Comparison of ENCODE assay signal across 27 cellular contexts in the genomic region with DNA sequence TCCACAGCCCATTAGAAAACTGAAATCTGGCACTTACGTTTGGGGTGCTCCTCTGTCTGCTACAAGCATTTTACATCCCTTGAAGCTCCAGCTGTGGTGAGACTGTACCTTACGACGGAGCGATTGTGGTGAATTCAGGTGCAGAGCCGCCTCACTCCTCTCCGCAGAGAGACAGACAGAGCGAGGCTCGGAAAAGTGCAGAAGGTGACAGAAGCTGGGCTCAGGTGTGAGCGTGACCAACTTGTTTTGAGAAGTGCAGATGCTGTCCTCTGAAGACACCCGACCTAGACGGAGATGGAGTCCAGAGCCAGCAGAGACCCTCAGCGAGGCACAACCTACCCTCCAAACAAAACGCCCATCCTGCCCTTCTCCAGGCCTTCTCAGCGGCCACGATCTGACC.
"Had no signal": no experiment of that assay in that cellular context is flagged by ENCODE, and none has a peak within 500 bp of the region (broad histone marks: within the 10 kb centered on the region; RNA-seq: fewer than 3 reads in every experiment).

No MANE protein-coding gene starts in this region.

- H3K27ac Mint-ChIP-seq: naive B cell; natural killer cell; nephron progenitor cell; stimulated activated naive CD8-positive, alpha-beta T cell treated with anti-CD3 and anti-CD28 coated beads, Interleukin-15, Interleukin-2, amounts not matched to agents 100 ng/mL and 50 ng/mL, for 24 hours had no signal

- H3K4me3 Mint-ChIP-seq: naive B cell; natural killer cell; nephron progenitor cell; stimulated activated naive CD8-positive, alpha-beta T cell treated with anti-CD3 and anti-CD28 coated beads, Interleukin-15, Interleukin-2, amounts not matched to agents 100 ng/mL and 50 ng/mL, for 24 hours had no signal

- H2AFZ ChIP-seq: parathyroid adenoma had no signal

- H3K9me3 Mint-ChIP-seq: nephron progenitor cell had no signal

- H3K36me3 ChIP-seq: left lung, lower lobe of right lung, neutrophil, right atrium auricular region, suprapubic skin, thoracic aorta, tibial artery, upper lobe of right lung had no signal

- H3K4me3 ChIP-seq: left lung, lower lobe of right lung, right atrium auricular region, skin epidermis, suprapubic skin, thoracic aorta, tibial artery, upper lobe of right lung had no signal

- H3K36me3 Mint-ChIP-seq: natural killer cell had no signal

- H3K4me1 Mint-ChIP-seq: naive B cell, natural killer cell had no signal

- H3K27ac ChIP-seq: left lung, lower lobe of right lung, neutrophil, parathyroid adenoma, right atrium auricular region, skin epidermis, suprapubic skin, thoracic aorta, tibial artery, upper lobe of right lung had no signal

- ATAC-seq: left colon, left lung, lower lobe of right lung, natural killer cell, sciatic nerve, upper lobe of right lung had no signal

- H3K9me3 ChIP-seq: left lung, lower lobe of right lung, neutrophil, right atrium auricular region, suprapubic skin, thoracic aorta, tibial artery, upper lobe of right lung had no signal

- DNase-seq: head of caudate nucleus; hippocampal formation; kidney; left colon; left lung; lower lobe of right lung; mammary epithelial cell; mesenchymal stem cell; naive B cell; natural killer cell; nephron progenitor cell; occipital lobe; stimulated activated CD4-positive, alpha-beta T cell treated with anti-CD3 and anti-CD28 coated beads, Interleukin-12 subunit alpha, Interleukin-12 subunit beta, amount 100 ng/mL, for 4 hours; stimulated activated CD4-positive, alpha-beta T cell treated with anti-CD3 and anti-CD28 coated beads, Interleukin-15, amount 100 ng/mL, for 24 hours; stimulated activated CD4-positive, alpha-beta T cell treated with anti-CD3 and anti-CD28 coated beads, Interleukin-2, amount 100 ng/mL, for 24 hours; stimulated activated CD4-positive, alpha-beta T cell treated with anti-CD3 and anti-CD28 coated beads, Interleukin-4, amount 100 ng/mL, for 1 hour; stimulated activated naive CD4-positive, alpha-beta T cell; tibial artery; upper lobe of right lung had no signal

- H3K27me3 ChIP-seq: left lung, neutrophil, right atrium auricular region, tibial artery, upper lobe of right lung had no signal

- H3K9ac ChIP-seq: parathyroid adenoma had no signal

- H3K4me1 ChIP-seq: left lung, lower lobe of right lung, parathyroid adenoma, right atrium auricular region, suprapubic skin, tibial artery, upper lobe of right lung had no signal
